ENCODE assay signal across 7 cellular contexts in the genomic region with DNA sequence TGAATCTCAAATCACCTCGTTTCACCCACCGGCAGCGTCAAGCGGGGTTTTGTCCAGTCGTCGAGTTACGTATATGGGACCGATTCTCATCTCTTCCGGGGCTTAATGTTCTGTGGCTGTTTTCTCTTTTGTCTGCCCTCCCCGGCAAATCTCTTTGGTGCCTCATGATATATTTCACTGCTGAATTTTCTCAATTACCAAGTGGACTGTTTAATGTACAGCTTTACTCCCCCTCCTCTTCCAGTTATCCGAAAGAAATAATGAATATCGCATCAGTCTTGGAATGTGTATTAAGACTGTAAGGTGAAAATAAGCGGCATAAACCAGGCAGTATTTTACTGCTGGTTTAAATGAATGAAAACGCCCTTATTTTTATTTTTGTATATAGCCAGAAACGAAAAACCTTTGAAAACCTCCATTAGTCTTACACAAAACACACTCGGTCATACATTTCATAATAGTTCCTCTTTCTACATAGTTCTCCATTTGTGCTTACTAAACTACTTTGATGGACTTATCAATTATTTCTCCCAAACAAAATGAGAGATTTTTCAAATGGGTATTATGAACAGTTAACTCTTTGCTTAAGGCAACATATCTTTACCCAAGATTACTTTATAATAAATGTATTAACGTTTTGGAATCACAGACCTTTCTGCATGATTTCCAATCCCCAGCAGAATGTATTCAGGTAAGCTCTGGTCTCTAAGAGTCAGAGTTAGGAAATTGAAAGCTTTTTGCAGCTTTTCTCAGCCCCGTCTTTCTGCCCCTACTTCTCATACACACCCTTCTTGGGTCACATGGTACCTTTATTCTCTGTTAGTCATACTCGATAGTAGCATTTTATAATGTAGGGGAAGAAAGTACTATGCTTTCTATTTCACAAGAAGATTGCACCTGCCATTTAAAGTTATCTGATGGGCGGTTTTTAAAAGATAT. TPM values are rescaled to one million over a fixed set of nuclear protein-coding genes. Genes with fewer than 3 reads are reported as not detected.
DNase-seq lines count a peak whose midpoint lies in the region; ATAC-seq and TF ChIP-seq lines count a peak whose summit lies in the region.

No MANE protein-coding gene starts in this region.

- peaks cover 15% of the 10 kb centered on the region for H3K36me3 Mint-ChIP-seq in activated B cell treated with CpG ODN at 0.5 μM for 24 hours (ENCODE audit: low read depth)
- H3K36me3 Mint-ChIP-seq in glutamatergic neuron (ENCODE audit: unreplicated experiment), result no peaks in the 10 kb centered on the region

- peak overlapping the region; percentile 64 for H3K9ac ChIP-seq in KMS-11

- H4K20me1 ChIP-seq in KMS-11 (ENCODE audit: insufficient read depth), result no peaks in the 10 kb centered on the region

- peak; percentile 8 for ATAC-seq in activated B cell treated with CpG ODN at 0.5 μM for 24 hours (ENCODE audit: low read depth)

- TF ChIP-seq CTCF in GM10266 (IDR thresholded peaks at IDR 0.05; ENCODE audit: control insufficient read depth, insufficient read depth, low read depth, missing control alignments) (no peak), KMS-11 (conservative IDR thresholded peaks at IDR 0.05; ENCODE audit: low read depth, low read length) (no peak), activated B cell treated with CpG ODN at 0.5 μM for 24 hours (IDR thresholded peaks at IDR 0.05) (no peak), glutamatergic neuron (IDR thresholded peaks at IDR 0.05; ENCODE audit: partially characterized antibody, unreplicated experiment) (no peak)

- peaks cover 43% of the 10 kb centered on the region for H3K4me1 Mint-ChIP-seq in activated B cell treated with CpG ODN at 0.5 μM for 24 hours
- no peaks in the 10 kb centered on the region for H3K4me1 Mint-ChIP-seq in glutamatergic neuron (ENCODE audit: low read depth, unreplicated experiment)

- peak overlapping the region; percentile 57 for H3K27ac ChIP-seq in KMS-11

- no peaks in the 10 kb centered on the region for H3K36me3 ChIP-seq in KMS-11 (ENCODE audit: insufficient read depth)

- DNase-seq in GM10266 (ENCODE audit: extremely low spot score), result peak; percentile 16
- no peak for DNase-seq in activated B cell treated with CpG ODN at 0.5 μM for 24 hours
- no peak for DNase-seq in glutamatergic neuron
- DNase-seq in skeletal muscle cell (ENCODE audit: low read depth), result no peak
- no peak for DNase-seq in NK-92 treated with Interleukin-12 subunit alpha and Interleukin-12 subunit beta, amount 100 ng/mL, for 24 hours (lab: John Stamatoyannopoulos, UW)
- no peak for DNase-seq in NCI-H446 (lab: John Stamatoyannopoulos, UW)

- H3K4me1 ChIP-seq in KMS-11 (ENCODE audit: low read depth, poor library complexity, severe bottlenecking), result peaks cover 17% of the 10 kb centered on the region

- no peaks in the 10 kb centered on the region for H3K9me3 Mint-ChIP-seq in activated B cell treated with CpG ODN at 0.5 μM for 24 hours
- no peaks in the 10 kb centered on the region for H3K9me3 Mint-ChIP-seq in glutamatergic neuron (ENCODE audit: unreplicated experiment)

- H2AFZ ChIP-seq in KMS-11 (ENCODE audit: low read depth), result peak overlapping the region; percentile 66

- no peaks in the 10 kb centered on the region for H3K27me3 Mint-ChIP-seq in activated B cell treated with CpG ODN at 0.5 μM for 24 hours
- H3K27me3 Mint-ChIP-seq in glutamatergic neuron (ENCODE audit: unreplicated experiment), result peaks cover 7% of the 10 kb centered on the region

- H3K79me2 ChIP-seq in KMS-11 (ENCODE audit: insufficient read depth, low read depth), result peaks cover 43% of the 10 kb centered on the region; the same call in 1 of the 2 replicates

- H3K27me3 ChIP-seq in KMS-11 (ENCODE audit: insufficient read depth, low read depth), result no peaks in the 10 kb centered on the region

- CTCF ChIA-PET in activated B cell treated with CpG ODN at 0.5 μM for 24 hours (lab: Charles Lee), result no interaction called here

- intact Hi-C loops in activated B cell treated with CpG ODN at 0.5 μM for 24 hours (cut with micrococcal nuclease), result loop anchor here (2.0 kb wide), 2 partner anchors 79 to 125 kb away; a partner anchor contains a TSS

- H3K4me3 ChIP-seq in KMS-11 (IDR thresholded peaks at IDR 0.05; ENCODE audit: insufficient read depth, low read depth, low read length), result no peak overlapping the region
- peak overlapping the region; percentile 78 for H3K4me3 ChIP-seq in skeletal muscle cell (ENCODE audit: low read depth, low read length)

- POLR2A ChIA-PET in activated B cell treated with CpG ODN at 0.5 μM for 24 hours (lab: Charles Lee), result interaction anchor here (1.1 to 1.3 kb wide), 2 partner anchors 41 to 307 kb away, joined by 3 to 4 read pairs; a partner anchor contains a TSS

- H3K4me3 Mint-ChIP-seq in activated B cell treated with CpG ODN at 0.5 μM for 24 hours, result peak overlapping the region; percentile 95
- H3K4me3 Mint-ChIP-seq in glutamatergic neuron (ENCODE audit: unreplicated experiment), result peak overlapping the region; percentile 96

- H3K27ac Mint-ChIP-seq in activated B cell treated with CpG ODN at 0.5 μM for 24 hours, result peak overlapping the region; percentile 94
- H3K27ac Mint-ChIP-seq in glutamatergic neuron (ENCODE audit: unreplicated experiment), result peak overlapping the region; percentile 94

- peak overlapping the region; percentile 52 for H3K4me2 ChIP-seq in KMS-11

RNA-seq across cellular contexts. Expression of a gene that starts 1.0 kb away (rescaled TPM):
- total RNA-seq in activated B cell treated with CpG ODN at 0.5 μM for 24 hours (11.3 TPM in 2 replicates), glutamatergic neuron (ENCODE audit: unreplicated experiment) (10.7 TPM)
